Comparison of ENCODE assay signal across 1 cellular context in the genomic region with DNA sequence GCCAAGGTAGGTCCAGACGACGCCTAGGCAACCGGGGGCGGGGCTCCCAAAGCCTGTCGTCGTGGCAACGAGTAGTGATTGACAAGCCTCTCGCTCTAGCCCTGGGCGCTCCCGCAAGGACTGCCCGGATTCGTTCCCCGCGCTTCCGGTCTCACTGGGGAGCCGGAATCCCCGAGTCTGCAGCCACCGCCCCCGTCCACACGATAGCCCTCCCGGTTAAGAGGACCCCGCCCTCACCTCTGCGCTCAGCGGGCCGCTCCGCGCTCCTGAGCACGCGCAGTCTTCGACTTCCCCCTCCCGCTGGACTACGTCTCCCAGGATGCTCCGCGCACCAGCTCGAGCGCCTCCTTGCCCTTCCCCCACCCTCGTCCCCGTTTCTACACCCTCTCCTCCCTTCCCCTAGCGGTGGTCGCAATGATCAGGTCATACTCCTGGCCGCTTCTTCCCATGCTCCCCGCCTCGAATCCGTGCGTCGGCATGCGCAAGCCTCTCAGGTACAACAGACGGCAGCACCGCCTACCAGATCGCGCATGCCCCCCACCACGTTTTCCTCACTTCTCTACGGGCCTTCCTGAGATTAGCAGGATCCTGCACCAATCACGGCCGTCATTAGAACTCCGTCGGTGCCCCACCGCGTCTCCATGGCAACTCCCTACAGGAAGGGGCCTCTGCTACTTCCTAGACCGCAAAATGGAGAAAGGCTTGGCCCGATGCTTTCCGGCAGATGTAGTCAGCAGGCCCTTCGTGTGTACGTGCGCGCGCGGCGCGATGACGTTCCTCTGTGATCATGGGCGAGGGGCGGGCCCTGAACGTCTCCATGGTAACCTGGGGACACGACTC.
TF ChIP-seq lines count a peak whose summit lies in the region.

A gene (minus strand): TSS at position 518 of the 840 bp plus-strand sequence. CDS start 1,946 bp downstream, outside the sequence.

TF ChIP-seq in HepG2, 621 proteins besides CTCF, POLR2A, EP300 and RAD21 (continued from another document and continues in another):
- TF ChIP-seq, protein P1, sequence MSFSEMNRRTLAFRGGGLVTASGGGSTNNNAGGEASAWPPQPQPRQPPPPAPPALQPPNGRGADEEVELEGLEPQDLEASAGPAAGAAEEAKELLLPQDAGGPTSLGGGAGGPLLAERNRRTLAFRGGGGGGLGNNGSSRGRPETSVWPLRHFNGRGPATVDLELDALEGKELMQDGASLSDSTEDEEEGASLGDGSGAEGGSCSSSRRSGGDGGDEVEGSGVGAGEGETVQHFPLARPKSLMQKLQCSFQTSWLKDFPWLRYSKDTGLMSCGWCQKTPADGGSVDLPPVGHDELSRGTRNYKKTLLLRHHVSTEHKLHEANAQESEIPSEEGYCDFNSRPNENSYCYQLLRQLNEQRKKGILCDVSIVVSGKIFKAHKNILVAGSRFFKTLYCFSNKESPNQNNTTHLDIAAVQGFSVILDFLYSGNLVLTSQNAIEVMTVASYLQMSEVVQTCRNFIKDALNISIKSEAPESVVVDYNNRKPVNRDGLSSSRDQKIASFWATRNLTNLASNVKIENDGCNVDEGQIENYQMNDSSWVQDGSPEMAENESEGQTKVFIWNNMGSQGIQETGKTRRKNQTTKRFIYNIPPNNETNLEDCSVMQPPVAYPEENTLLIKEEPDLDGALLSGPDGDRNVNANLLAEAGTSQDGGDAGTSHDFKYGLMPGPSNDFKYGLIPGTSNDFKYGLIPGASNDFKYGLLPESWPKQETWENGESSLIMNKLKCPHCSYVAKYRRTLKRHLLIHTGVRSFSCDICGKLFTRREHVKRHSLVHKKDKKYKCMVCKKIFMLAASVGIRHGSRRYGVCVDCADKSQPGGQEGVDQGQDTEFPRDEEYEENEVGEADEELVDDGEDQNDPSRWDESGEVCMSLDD (CRISPR knock-in tag; IDR thresholded peaks at IDR 0.05; ENCODE audit: borderline replicate concordance): no peak
- TF ChIP-seq, protein P2, sequence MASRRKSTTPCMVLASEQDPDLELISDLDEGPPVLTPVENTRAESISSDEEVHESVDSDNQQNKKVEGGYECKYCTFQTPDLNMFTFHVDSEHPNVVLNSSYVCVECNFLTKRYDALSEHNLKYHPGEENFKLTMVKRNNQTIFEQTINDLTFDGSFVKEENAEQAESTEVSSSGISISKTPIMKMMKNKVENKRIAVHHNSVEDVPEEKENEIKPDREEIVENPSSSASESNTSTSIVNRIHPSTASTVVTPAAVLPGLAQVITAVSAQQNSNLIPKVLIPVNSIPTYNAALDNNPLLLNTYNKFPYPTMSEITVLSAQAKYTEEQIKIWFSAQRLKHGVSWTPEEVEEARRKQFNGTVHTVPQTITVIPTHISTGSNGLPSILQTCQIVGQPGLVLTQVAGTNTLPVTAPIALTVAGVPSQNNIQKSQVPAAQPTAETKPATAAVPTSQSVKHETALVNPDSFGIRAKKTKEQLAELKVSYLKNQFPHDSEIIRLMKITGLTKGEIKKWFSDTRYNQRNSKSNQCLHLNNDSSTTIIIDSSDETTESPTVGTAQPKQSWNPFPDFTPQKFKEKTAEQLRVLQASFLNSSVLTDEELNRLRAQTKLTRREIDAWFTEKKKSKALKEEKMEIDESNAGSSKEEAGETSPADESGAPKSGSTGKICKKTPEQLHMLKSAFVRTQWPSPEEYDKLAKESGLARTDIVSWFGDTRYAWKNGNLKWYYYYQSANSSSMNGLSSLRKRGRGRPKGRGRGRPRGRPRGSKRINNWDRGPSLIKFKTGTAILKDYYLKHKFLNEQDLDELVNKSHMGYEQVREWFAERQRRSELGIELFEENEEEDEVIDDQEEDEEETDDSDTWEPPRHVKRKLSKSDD (CRISPR knock-in tag; IDR thresholded peaks at IDR 0.05; ENCODE audit: low read depth): peak; percentile 98
- TF ChIP-seq ZFP36L2 (CRISPR knock-in tag; IDR thresholded peaks at IDR 0.05) (no peak), ZMYM2 (CRISPR knock-in tag; IDR thresholded peaks at IDR 0.05) (no peak), ZNF335 (CRISPR knock-in tag; IDR thresholded peaks at IDR 0.05) (0 out of 2 replicates have a peak, but pooled peaks have one; percentile 45), HOXD1 (CRISPR knock-in tag; IDR thresholded peaks at IDR 0.05) (peak; percentile 44; the same call in 1 of the 2 replicates), SMAD9 (CRISPR knock-in tag; IDR thresholded peaks at IDR 0.05) (no peak), MEIS1 (CRISPR knock-in tag; IDR thresholded peaks at IDR 0.05; ENCODE audit: borderline replicate concordance) (no peak; the same call in 1 of the 2 replicates), ZNF790 (CRISPR knock-in tag; IDR thresholded peaks at IDR 0.05; ENCODE audit: borderline replicate concordance) (no peak), GFI1 (CRISPR knock-in tag; IDR thresholded peaks at IDR 0.05; ENCODE audit: borderline replicate concordance) (peak; percentile 60; the same call in 1 of the 2 replicates), ZNF768 (CRISPR knock-in tag; IDR thresholded peaks at IDR 0.05) (no peak), ZNF737 (CRISPR knock-in tag; IDR thresholded peaks at IDR 0.05; ENCODE audit: borderline replicate concordance) (no peak), ZNF160 (CRISPR knock-in tag; IDR thresholded peaks at IDR 0.05) (no peak), HOXA7 (CRISPR knock-in tag; IDR thresholded peaks at IDR 0.05) (no peak), ZNF460 (CRISPR knock-in tag; IDR thresholded peaks at IDR 0.05; ENCODE audit: borderline replicate concordance) (no peak), ZFP82 (CRISPR knock-in tag; IDR thresholded peaks at IDR 0.05; ENCODE audit: borderline replicate concordance) (no peak; the same call in 1 of the 2 replicates)
- TF ChIP-seq, protein P3, sequence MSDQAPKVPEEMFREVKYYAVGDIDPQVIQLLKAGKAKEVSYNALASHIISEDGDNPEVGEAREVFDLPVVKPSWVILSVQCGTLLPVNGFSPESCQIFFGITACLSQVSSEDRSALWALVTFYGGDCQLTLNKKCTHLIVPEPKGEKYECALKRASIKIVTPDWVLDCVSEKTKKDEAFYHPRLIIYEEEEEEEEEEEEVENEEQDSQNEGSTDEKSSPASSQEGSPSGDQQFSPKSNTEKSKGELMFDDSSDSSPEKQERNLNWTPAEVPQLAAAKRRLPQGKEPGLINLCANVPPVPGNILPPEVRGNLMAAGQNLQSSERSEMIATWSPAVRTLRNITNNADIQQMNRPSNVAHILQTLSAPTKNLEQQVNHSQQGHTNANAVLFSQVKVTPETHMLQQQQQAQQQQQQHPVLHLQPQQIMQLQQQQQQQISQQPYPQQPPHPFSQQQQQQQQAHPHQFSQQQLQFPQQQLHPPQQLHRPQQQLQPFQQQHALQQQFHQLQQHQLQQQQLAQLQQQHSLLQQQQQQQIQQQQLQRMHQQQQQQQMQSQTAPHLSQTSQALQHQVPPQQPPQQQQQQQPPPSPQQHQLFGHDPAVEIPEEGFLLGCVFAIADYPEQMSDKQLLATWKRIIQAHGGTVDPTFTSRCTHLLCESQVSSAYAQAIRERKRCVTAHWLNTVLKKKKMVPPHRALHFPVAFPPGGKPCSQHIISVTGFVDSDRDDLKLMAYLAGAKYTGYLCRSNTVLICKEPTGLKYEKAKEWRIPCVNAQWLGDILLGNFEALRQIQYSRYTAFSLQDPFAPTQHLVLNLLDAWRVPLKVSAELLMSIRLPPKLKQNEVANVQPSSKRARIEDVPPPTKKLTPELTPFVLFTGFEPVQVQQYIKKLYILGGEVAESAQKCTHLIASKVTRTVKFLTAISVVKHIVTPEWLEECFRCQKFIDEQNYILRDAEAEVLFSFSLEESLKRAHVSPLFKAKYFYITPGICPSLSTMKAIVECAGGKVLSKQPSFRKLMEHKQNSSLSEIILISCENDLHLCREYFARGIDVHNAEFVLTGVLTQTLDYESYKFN (CRISPR knock-in tag; conservative IDR thresholded peaks at IDR 0.05): peak; percentile 53
- TF ChIP-seq, protein P4, sequence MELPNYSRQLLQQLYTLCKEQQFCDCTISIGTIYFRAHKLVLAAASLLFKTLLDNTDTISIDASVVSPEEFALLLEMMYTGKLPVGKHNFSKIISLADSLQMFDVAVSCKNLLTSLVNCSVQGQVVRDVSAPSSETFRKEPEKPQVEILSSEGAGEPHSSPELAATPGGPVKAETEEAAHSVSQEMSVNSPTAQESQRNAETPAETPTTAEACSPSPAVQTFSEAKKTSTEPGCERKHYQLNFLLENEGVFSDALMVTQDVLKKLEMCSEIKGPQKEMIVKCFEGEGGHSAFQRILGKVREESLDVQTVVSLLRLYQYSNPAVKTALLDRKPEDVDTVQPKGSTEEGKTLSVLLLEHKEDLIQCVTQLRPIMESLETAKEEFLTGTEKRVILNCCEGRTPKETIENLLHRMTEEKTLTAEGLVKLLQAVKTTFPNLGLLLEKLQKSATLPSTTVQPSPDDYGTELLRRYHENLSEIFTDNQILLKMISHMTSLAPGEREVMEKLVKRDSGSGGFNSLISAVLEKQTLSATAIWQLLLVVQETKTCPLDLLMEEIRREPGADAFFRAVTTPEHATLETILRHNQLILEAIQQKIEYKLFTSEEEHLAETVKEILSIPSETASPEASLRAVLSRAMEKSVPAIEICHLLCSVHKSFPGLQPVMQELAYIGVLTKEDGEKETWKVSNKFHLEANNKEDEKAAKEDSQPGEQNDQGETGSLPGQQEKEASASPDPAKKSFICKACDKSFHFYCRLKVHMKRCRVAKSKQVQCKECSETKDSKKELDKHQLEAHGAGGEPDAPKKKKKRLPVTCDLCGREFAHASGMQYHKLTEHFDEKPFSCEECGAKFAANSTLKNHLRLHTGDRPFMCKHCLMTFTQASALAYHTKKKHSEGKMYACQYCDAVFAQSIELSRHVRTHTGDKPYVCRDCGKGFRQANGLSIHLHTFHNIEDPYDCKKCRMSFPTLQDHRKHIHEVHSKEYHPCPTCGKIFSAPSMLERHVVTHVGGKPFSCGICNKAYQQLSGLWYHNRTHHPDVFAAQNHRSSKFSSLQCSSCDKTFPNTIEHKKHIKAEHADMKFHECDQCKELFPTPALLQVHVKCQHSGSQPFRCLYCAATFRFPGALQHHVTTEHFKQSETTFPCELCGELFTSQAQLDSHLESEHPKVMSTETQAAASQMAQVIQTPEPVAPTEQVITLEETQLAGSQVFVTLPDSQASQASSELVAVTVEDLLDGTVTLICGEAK (IDR thresholded peaks at IDR 0.05): peak; percentile 44; the same call in 1 of the 2 replicates
- TF ChIP-seq, protein P4 (CRISPR knock-in tag; IDR thresholded peaks at IDR 0.05): peak; percentile 56
- TF ChIP-seq, protein P5, sequence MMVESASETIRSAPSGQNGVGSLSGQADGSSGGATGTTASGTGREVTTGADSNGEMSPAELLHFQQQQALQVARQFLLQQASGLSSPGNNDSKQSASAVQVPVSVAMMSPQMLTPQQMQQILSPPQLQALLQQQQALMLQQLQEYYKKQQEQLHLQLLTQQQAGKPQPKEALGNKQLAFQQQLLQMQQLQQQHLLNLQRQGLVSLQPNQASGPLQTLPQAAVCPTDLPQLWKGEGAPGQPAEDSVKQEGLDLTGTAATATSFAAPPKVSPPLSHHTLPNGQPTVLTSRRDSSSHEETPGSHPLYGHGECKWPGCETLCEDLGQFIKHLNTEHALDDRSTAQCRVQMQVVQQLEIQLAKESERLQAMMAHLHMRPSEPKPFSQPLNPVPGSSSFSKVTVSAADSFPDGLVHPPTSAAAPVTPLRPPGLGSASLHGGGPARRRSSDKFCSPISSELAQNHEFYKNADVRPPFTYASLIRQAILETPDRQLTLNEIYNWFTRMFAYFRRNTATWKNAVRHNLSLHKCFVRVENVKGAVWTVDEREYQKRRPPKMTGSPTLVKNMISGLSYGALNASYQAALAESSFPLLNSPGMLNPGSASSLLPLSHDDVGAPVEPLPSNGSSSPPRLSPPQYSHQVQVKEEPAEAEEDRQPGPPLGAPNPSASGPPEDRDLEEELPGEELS (CRISPR knock-in tag; IDR thresholded peaks at IDR 0.05): no peak; the same call in none of the 2 replicates
- TF ChIP-seq, protein P6, sequence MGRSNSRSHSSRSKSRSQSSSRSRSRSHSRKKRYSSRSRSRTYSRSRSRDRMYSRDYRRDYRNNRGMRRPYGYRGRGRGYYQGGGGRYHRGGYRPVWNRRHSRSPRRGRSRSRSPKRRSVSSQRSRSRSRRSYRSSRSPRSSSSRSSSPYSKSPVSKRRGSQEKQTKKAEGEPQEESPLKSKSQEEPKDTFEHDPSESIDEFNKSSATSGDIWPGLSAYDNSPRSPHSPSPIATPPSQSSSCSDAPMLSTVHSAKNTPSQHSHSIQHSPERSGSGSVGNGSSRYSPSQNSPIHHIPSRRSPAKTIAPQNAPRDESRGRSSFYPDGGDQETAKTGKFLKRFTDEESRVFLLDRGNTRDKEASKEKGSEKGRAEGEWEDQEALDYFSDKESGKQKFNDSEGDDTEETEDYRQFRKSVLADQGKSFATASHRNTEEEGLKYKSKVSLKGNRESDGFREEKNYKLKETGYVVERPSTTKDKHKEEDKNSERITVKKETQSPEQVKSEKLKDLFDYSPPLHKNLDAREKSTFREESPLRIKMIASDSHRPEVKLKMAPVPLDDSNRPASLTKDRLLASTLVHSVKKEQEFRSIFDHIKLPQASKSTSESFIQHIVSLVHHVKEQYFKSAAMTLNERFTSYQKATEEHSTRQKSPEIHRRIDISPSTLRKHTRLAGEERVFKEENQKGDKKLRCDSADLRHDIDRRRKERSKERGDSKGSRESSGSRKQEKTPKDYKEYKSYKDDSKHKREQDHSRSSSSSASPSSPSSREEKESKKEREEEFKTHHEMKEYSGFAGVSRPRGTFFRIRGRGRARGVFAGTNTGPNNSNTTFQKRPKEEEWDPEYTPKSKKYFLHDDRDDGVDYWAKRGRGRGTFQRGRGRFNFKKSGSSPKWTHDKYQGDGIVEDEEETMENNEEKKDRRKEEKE (IDR thresholded peaks at IDR 0.05): no peak
